In genomic region chrX:22037911-22038537, GRCh38 we compare ENCODE assay signal across 26 cellular contexts. TPM values are rescaled to one million over a fixed set of nuclear protein-coding genes. Genes with fewer than 3 reads are reported as not detected.
A peak's percentile ranks its signal among the peaks of the same experiment; 100 is the strongest.
DNase-seq lines count a peak whose midpoint lies in the region; ATAC-seq and TF ChIP-seq lines count a peak whose summit lies in the region.
"Had no signal": no experiment of that assay in that cellular context is flagged by ENCODE, and none has a peak within 500 bp of the region (broad histone marks: within the 10 kb centered on the region; RNA-seq: fewer than 3 reads in every experiment).

No MANE protein-coding gene starts in this region.

- no peak overlapping the region for H3K9ac ChIP-seq in colonic mucosa (ENCODE audit: low read depth in 2 of 2, low read length in 2 of 2)

- H3K9me3 ChIP-seq in colonic mucosa, result no peaks in the 10 kb centered on the region
- H3K9me3 ChIP-seq: pancreas, spleen, tibial artery had no signal

- TF ChIP-seq CTCF in nephron progenitor cell (IDR thresholded peaks at IDR 0.05), result no peak
- TF ChIP-seq CTCF in colonic mucosa (IDR thresholded peaks at IDR 0.05), result no peak

- peak; percentile 34 for DNase-seq in DMS79 (lab: John Stamatoyannopoulos, UW)
- peak; percentile 44 for DNase-seq in Daoy (ENCODE audit: low read depth)
- DNase-seq in activated T-helper 1 cell treated with anti-CD3 and anti-CD28 coated beads, Interleukin-12 subunit alpha, Interleukin-12 subunit beta, Interleukin-2, Interleukin-4 antibody, amounts not matched to agents 30 ng/mL and 10 ng/mL and 1 ng/mL, durations not matched to agents 14 hours and 24 hours and 36 hours (ENCODE audit: low spot score), result no peak
- DNase-seq in nephron progenitor cell, result no peak
- DNase-seq in cerebellar cortex (ENCODE audit: low spot score), result no peak
- no peak for DNase-seq in colonic mucosa
- DNase-seq: activated CD4-positive, alpha-beta T cell treated with anti-CD3 and anti-CD28 coated beads, Interleukin-2, amount 10 ng/mL, durations not matched to agents 7 days and 5 days; activated naive CD4-positive, alpha-beta T cell treated with anti-CD3 and anti-CD28 coated beads for 36 hours; anterior cingulate cortex; central memory CD4-positive, alpha-beta T cell; dorsolateral prefrontal cortex; glutamatergic neuron; KBM-7; MM.1S; NCI-H1417 treated with DMSO at 0.1 percent for 48 hours; NCI-H2107; NCI-H526 treated with DMSO at 0.1 percent for 48 hours; pancreas; spleen; stimulated activated CD4-positive, alpha-beta T cell treated with anti-CD3 and anti-CD28 coated beads, Interleukin-4, amount 100 ng/mL, for 24 hours; stimulated activated naive CD4-positive, alpha-beta T cell treated with Interleukin-2 at 50 U/mL for 16 hours; tibial artery had no signal

- H3K27ac ChIP-seq in colonic mucosa, result no peak overlapping the region
- H3K27ac ChIP-seq: dorsolateral prefrontal cortex, pancreas, spleen, tibial artery had no signal

- H3K4me3 Mint-ChIP-seq in activated T-helper 1 cell treated with anti-CD3 and anti-CD28 coated beads, Interleukin-12 subunit alpha, Interleukin-12 subunit beta, Interleukin-2, Interleukin-4 antibody, amounts not matched to agents 30 ng/mL and 10 ng/mL and 1 ng/mL, durations not matched to agents 14 hours and 24 hours and 36 hours, result peak overlapping the region; percentile 19
- H3K4me3 Mint-ChIP-seq in nephron progenitor cell, result no peak overlapping the region
- H3K4me3 Mint-ChIP-seq: activated CD4-positive, alpha-beta T cell treated with anti-CD3 and anti-CD28 coated beads, Interleukin-2, amount 10 ng/mL, durations not matched to agents 7 days and 5 days; activated naive CD4-positive, alpha-beta T cell treated with anti-CD3 and anti-CD28 coated beads for 36 hours; GM23338; natural killer cell treated with Interleukin-12 subunit alpha and Interleukin-12 subunit beta and Interleukin-15 and Interleukin-18, amount 100 ng/mL, for 72 hours; T-helper 1 cell treated with Interleukin-12 subunit alpha and Interleukin-12 subunit beta and Interleukin-4 antibody, amounts not matched to agents 30 μg/mL and 1 μg/mL, for 36 hours had no signal

- H3K27me3 Mint-ChIP-seq in activated T-helper 1 cell treated with anti-CD3 and anti-CD28 coated beads, Interleukin-12 subunit alpha, Interleukin-12 subunit beta, Interleukin-2, Interleukin-4 antibody, amounts not matched to agents 30 ng/mL and 10 ng/mL and 1 ng/mL, durations not matched to agents 14 hours and 24 hours and 36 hours (ENCODE audit: insufficient read depth), result no peaks in the 10 kb centered on the region
- H3K27me3 Mint-ChIP-seq in nephron progenitor cell (ENCODE audit: low read depth, poor library complexity), result peaks cover under 1% of the 10 kb centered on the region
- H3K27me3 Mint-ChIP-seq: activated CD4-positive, alpha-beta T cell treated with anti-CD3 and anti-CD28 coated beads, Interleukin-2, amount 10 ng/mL, durations not matched to agents 7 days and 5 days had no signal

- H3K36me3 ChIP-seq in colonic mucosa, result no peaks in the 10 kb centered on the region
- H3K36me3 ChIP-seq: pancreas, spleen, tibial artery had no signal

- no peak overlapping the region for H3K4me3 ChIP-seq in colonic mucosa
- H3K4me3 ChIP-seq: dorsolateral prefrontal cortex, GM23338, pancreas, spleen, tibial artery had no signal

- no peaks in the 10 kb centered on the region for H3K9me3 Mint-ChIP-seq in activated T-helper 1 cell treated with anti-CD3 and anti-CD28 coated beads, Interleukin-12 subunit alpha, Interleukin-12 subunit beta, Interleukin-2, Interleukin-4 antibody, amounts not matched to agents 30 ng/mL and 10 ng/mL and 1 ng/mL, durations not matched to agents 14 hours and 24 hours and 36 hours
- H3K9me3 Mint-ChIP-seq in nephron progenitor cell, result no peaks in the 10 kb centered on the region
- H3K9me3 Mint-ChIP-seq: activated CD4-positive, alpha-beta T cell treated with anti-CD3 and anti-CD28 coated beads, Interleukin-2, amount 10 ng/mL, durations not matched to agents 7 days and 5 days; activated naive CD4-positive, alpha-beta T cell treated with anti-CD3 and anti-CD28 coated beads for 36 hours; GM23338; natural killer cell treated with Interleukin-12 subunit alpha and Interleukin-12 subunit beta and Interleukin-15 and Interleukin-18, amount 100 ng/mL, for 72 hours; T-helper 1 cell treated with Interleukin-12 subunit alpha and Interleukin-12 subunit beta and Interleukin-4 antibody, amounts not matched to agents 30 μg/mL and 1 μg/mL, for 36 hours had no signal

- intact Hi-C loops in activated T-helper 1 cell treated with anti-CD3 and anti-CD28 coated beads, Interleukin-12 subunit alpha, Interleukin-12 subunit beta, Interleukin-2, Interleukin-4 antibody, amounts not matched to agents 30 ng/mL and 10 ng/mL and 1 ng/mL, durations not matched to agents 14 hours and 24 hours and 36 hours (cut with micrococcal nuclease), result no loop called here
- intact Hi-C loops in colonic mucosa (cut with DNase I), result no loop called here

- H3K4me1 ChIP-seq in colonic mucosa, result no peaks in the 10 kb centered on the region
- H3K4me1 ChIP-seq: pancreas, spleen, tibial artery had no signal

- H3K36me3 Mint-ChIP-seq in activated T-helper 1 cell treated with anti-CD3 and anti-CD28 coated beads, Interleukin-12 subunit alpha, Interleukin-12 subunit beta, Interleukin-2, Interleukin-4 antibody, amounts not matched to agents 30 ng/mL and 10 ng/mL and 1 ng/mL, durations not matched to agents 14 hours and 24 hours and 36 hours (ENCODE audit: low read depth), result peaks cover 2% of the 10 kb centered on the region
- H3K36me3 Mint-ChIP-seq in nephron progenitor cell (ENCODE audit: low read depth), result no peaks in the 10 kb centered on the region
- H3K36me3 Mint-ChIP-seq: natural killer cell treated with Interleukin-12 subunit alpha and Interleukin-12 subunit beta and Interleukin-15 and Interleukin-18, amount 100 ng/mL, for 72 hours had no signal

- peak overlapping the region; percentile 72 for H3K27ac Mint-ChIP-seq in activated T-helper 1 cell treated with anti-CD3 and anti-CD28 coated beads, Interleukin-12 subunit alpha, Interleukin-12 subunit beta, Interleukin-2, Interleukin-4 antibody, amounts not matched to agents 30 ng/mL and 10 ng/mL and 1 ng/mL, durations not matched to agents 14 hours and 24 hours and 36 hours
- peak overlapping the region; percentile 10 for H3K27ac Mint-ChIP-seq in nephron progenitor cell
- H3K27ac Mint-ChIP-seq: activated CD4-positive, alpha-beta T cell treated with anti-CD3 and anti-CD28 coated beads, Interleukin-2, amount 10 ng/mL, durations not matched to agents 7 days and 5 days; activated naive CD4-positive, alpha-beta T cell treated with anti-CD3 and anti-CD28 coated beads for 36 hours; GM23338; natural killer cell treated with Interleukin-12 subunit alpha and Interleukin-12 subunit beta and Interleukin-15 and Interleukin-18, amount 100 ng/mL, for 72 hours; T-helper 1 cell treated with Interleukin-12 subunit alpha and Interleukin-12 subunit beta and Interleukin-4 antibody, amounts not matched to agents 30 μg/mL and 1 μg/mL, for 36 hours had no signal

- no peaks in the 10 kb centered on the region for H3K27me3 ChIP-seq in colonic mucosa
- H3K27me3 ChIP-seq: tibial artery had no signal

- ATAC-seq in GM21786 (IDR thresholded peaks at IDR 0.05; ENCODE audit: unreplicated experiment), result no peak
- ATAC-seq: GM23338; natural killer cell treated with Interleukin-12 subunit alpha and Interleukin-12 subunit beta and Interleukin-15 and Interleukin-18, amount 100 ng/mL, for 72 hours; pancreas had no signal

- H3K4me1 Mint-ChIP-seq in activated T-helper 1 cell treated with anti-CD3 and anti-CD28 coated beads, Interleukin-12 subunit alpha, Interleukin-12 subunit beta, Interleukin-2, Interleukin-4 antibody, amounts not matched to agents 30 ng/mL and 10 ng/mL and 1 ng/mL, durations not matched to agents 14 hours and 24 hours and 36 hours (ENCODE audit: low read depth), result peaks cover 30% of the 10 kb centered on the region
- H3K4me1 Mint-ChIP-seq in nephron progenitor cell, result peaks cover 22% of the 10 kb centered on the region
- H3K4me1 Mint-ChIP-seq: activated CD4-positive, alpha-beta T cell treated with anti-CD3 and anti-CD28 coated beads, Interleukin-2, amount 10 ng/mL, durations not matched to agents 7 days and 5 days had no signal

RNA-seq across cellular contexts. Expression of gene PHEX, which starts 5.9 kb away (rescaled TPM):
- 0.18 and 1.1 TPM in 2 replicates for total RNA-seq in Daoy (2014; rRNA removed; shearing (Covaris generic))
- 12.8 and 14.3 TPM in 2 replicates for total RNA-seq in activated T-helper 1 cell treated with anti-CD3 and anti-CD28 coated beads, Interleukin-12 subunit alpha, Interleukin-12 subunit beta, Interleukin-2, Interleukin-4 antibody, amounts not matched to agents 30 ng/mL and 10 ng/mL and 1 ng/mL, durations not matched to agents 14 hours and 24 hours and 36 hours
- under 1 TPM in 1 of 2 donors, not detected in 1; 0.56 TPM for total RNA-seq in colonic mucosa

Comparison
In these comparisons a context has a peak if more than half of its experiments do, and no peak if none do; other contexts are left out.
1. DNase-seq: peak in DMS79 (single experiment) and Daoy (single experiment); none in activated T-helper 1 cell treated with anti-CD3 and anti-CD28 coated beads, Interleukin-12 subunit alpha, Interleukin-12 subunit beta, Interleukin-2, Interleukin-4 antibody, amounts not matched to agents 30 ng/mL and 10 ng/mL and 1 ng/mL, durations not matched to agents 14 hours and 24 hours and 36 hours (single experiment), nephron progenitor cell (single experiment), cerebellar cortex (single experiment) and colonic mucosa (single experiment).